ENCODE assay signal across 11 cellular contexts in genomic region chr4:166284221-166284620, GRCh38.
"Had no signal": no experiment of that assay in that cellular context is flagged by ENCODE, and none has a peak within 500 bp of the region (broad histone marks: within the 10 kb centered on the region; RNA-seq: fewer than 3 reads in every experiment).

No MANE protein-coding gene starts in this region.

- H3K4me3 ChIP-seq: GM23248, GM23338, HAP-1 had no signal

- H3K4me2 ChIP-seq: GM23338 had no signal

- H3K27ac Mint-ChIP-seq: GM23338, H9, HFFc6 had no signal

- FAIRE-seq: H1, H54 had no signal

- H3K4me1 Mint-ChIP-seq: GM23338, H9 had no signal

- H3K36me3 ChIP-seq: HAP-1 had no signal

- ATAC-seq: GM23338, HCT116 had no signal

- DNase-seq: GM23248, GOT3, H7, H9, HCEC 1CT, HFFc6 had no signal

- H3K9ac ChIP-seq: GM23248 had no signal

- H3K27ac ChIP-seq: GM23248 had no signal

- H2AFZ ChIP-seq: GM23248, GM23338 had no signal

- H3K4me3 Mint-ChIP-seq: GM23338, H9, HFFc6 had no signal

- H3K9me3 ChIP-seq: HAP-1 had no signal
